ENCODE assay signal across 15 cellular contexts in the genomic region with DNA sequence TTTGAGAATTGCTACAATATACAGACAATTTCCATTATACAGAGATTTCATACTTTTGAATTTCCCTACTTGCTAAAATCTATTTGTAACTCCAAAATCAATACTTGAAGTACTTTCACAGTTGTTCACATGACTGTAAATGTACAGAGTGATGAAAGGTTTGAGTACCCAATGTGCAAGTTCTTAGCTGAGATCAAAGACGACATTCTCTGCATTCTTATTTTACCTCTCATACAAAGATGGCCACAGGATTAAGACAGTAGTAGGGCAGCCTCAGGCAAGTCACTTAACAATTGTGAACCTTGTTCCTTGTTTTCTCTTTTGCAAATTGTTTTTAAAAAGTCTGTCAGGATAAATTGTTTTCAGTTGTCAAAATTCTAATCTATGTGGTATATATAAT.
"Had no signal": no experiment of that assay in that cellular context is flagged by ENCODE, and none has a peak within 500 bp of the region (broad histone marks: within the 10 kb centered on the region; RNA-seq: fewer than 3 reads in every experiment).

No MANE protein-coding gene starts in this region.

- H3K27ac ChIP-seq: adrenal gland, body of pancreas, neural progenitor cell, ovary, thyroid gland had no signal

- H3K27ac Mint-ChIP-seq: activated B cell treated with CpG ODN at 0.5 μM for 24 hours; activated CD4-positive, alpha-beta T cell treated with anti-CD3 and anti-CD28 coated beads, Interleukin-2, amount 10 ng/mL, durations not matched to agents 7 days and 5 days; activated T-helper 2 cell treated with anti-CD3 and anti-CD28 coated beads, Interferon-gamma antibody, Interleukin-2, Interleukin-4, amounts not matched to agents 10 μg/mL and 5 μg/mL and 100 μg/mL, durations not matched to agents 14 hours and 24 hours and 36 hours; neural progenitor cell had no signal

- H3K4me3 ChIP-seq: adrenal gland, body of pancreas, neural progenitor cell, ovary, smooth muscle cell, thyroid gland had no signal

- H3K4me1 Mint-ChIP-seq: activated B cell treated with CpG ODN at 0.5 μM for 24 hours; activated CD4-positive, alpha-beta T cell treated with anti-CD3 and anti-CD28 coated beads, Interleukin-2, amount 10 ng/mL, durations not matched to agents 7 days and 5 days; neural progenitor cell had no signal

- H3K9me3 ChIP-seq: adrenal gland, ovary, thyroid gland had no signal

- H3K4me1 ChIP-seq: adrenal gland, body of pancreas, neural progenitor cell, thyroid gland had no signal

- H3K4me2 ChIP-seq: neural progenitor cell, smooth muscle cell had no signal

- H3K9ac ChIP-seq: neural progenitor cell had no signal

- H2AFZ ChIP-seq: neural progenitor cell had no signal

- H3K36me3 ChIP-seq: adrenal gland, neural progenitor cell, ovary, thyroid gland had no signal

- H3K4me3 Mint-ChIP-seq: activated B cell treated with CpG ODN at 0.5 μM for 24 hours; activated CD4-positive, alpha-beta T cell treated with anti-CD3 and anti-CD28 coated beads, Interleukin-2, amount 10 ng/mL, durations not matched to agents 7 days and 5 days; neural progenitor cell had no signal

- DNase-seq: activated B cell treated with CpG ODN at 0.5 μM for 24 hours; activated CD4-positive, alpha-beta T cell treated with anti-CD3 and anti-CD28 coated beads, Interleukin-2, amount 10 ng/mL, durations not matched to agents 7 days and 5 days; activated naive CD4-positive, alpha-beta T cell treated with anti-CD3 and anti-CD28 coated beads, Interleukin-2, amount 50 U/mL, for 16 hours; adrenal gland; body of pancreas; cerebellar nuclear complex; dermis blood vessel endothelial cell; head of caudate nucleus; midbrain; ovary; T-helper 2 cell; thyroid gland had no signal

- H3K27me3 Mint-ChIP-seq: activated B cell treated with CpG ODN at 0.5 μM for 24 hours; activated CD4-positive, alpha-beta T cell treated with anti-CD3 and anti-CD28 coated beads, Interleukin-2, amount 10 ng/mL, durations not matched to agents 7 days and 5 days had no signal

- H3K27me3 ChIP-seq: adrenal gland, body of pancreas, neural progenitor cell, ovary, thyroid gland had no signal
